In the genomic region with DNA sequence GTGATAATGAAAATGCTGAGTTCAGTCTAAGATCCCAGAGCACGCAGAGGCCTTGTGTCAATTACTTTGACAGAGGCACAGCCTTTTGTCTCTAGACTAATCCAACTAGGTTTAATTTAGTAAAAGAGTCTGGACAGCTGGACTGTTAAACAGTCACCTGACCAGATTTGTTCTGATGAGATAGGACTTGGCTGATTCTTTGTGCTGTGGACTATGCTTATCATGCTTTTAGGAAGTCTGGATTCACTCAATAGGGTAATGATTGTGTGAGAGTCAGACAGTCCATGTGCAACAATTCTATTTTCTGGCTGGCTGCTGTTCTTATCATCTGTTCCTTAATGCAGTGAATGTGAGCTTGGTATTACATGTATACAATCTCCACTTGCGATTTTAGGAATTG, we compare ENCODE assay signal across 25 cellular contexts.
A peak's percentile ranks its signal among the peaks of the same experiment; 100 is the strongest.
DNase-seq lines count a peak whose midpoint lies in the region; ATAC-seq and TF ChIP-seq lines count a peak whose summit lies in the region.
"Had no signal": no experiment of that assay in that cellular context is flagged by ENCODE, and none has a peak within 500 bp of the region (broad histone marks: within the 10 kb centered on the region; RNA-seq: fewer than 3 reads in every experiment).

No MANE protein-coding gene starts in this region.

- H3K27ac ChIP-seq in WERI-Rb-1 (peak overlapping the region; percentile 11; the same call in 1 of the 2 replicates), neuronal stem cell (replicated peaks; ENCODE audit: low read length) (no peak overlapping the region)
- H3K27ac ChIP-seq: BLaER1 treated with 17β-estradiol and CSF1 and Interleukin-3, amounts not matched to agents 10 nM and 100 nM; lower lobe of right lung; spleen; vagina had no signal

- intact Hi-C loops in left cardiac atrium (cut with DNase I): no loop called here

- H2BK120ac ChIP-seq in neuronal stem cell (ENCODE audit: low read depth, low read length): no peak overlapping the region

- no peak overlapping the region for H3K4me2 ChIP-seq in neuronal stem cell (ENCODE audit: insufficient read depth, low read length, poor library complexity, severe bottlenecking)
- H3K4me2 ChIP-seq: BLaER1 treated with 17β-estradiol and CSF1 and Interleukin-3, amounts not matched to agents 10 nM and 100 nM had no signal

- H3K4me3 ChIP-seq in WERI-Rb-1 (ENCODE audit: low read depth, low read length) (no peak overlapping the region), neuronal stem cell (ENCODE audit: low read length in 2 of 2) (no peak overlapping the region)
- H3K4me3 ChIP-seq: BLaER1 treated with 17β-estradiol and CSF1 and Interleukin-3, amounts not matched to agents 10 nM and 100 nM; lower lobe of right lung; spleen; vagina had no signal

- no peaks in the 10 kb centered on the region for H3K27me3 ChIP-seq in WERI-Rb-1 (ENCODE audit: insufficient read depth, low read depth, severe bottlenecking)
- no peaks in the 10 kb centered on the region for H3K27me3 ChIP-seq in neuronal stem cell (ENCODE audit: control insufficient read depth in 3 of 3, insufficient read depth in 3 of 3, low read depth in 1 of 3, low read length in 3 of 3)
- H3K27me3 ChIP-seq: BLaER1 treated with 17β-estradiol and CSF1 and Interleukin-3, amounts not matched to agents 10 nM and 100 nM; spleen; vagina had no signal

- H3K9ac ChIP-seq in neuronal stem cell (ENCODE audit: low read depth, low read length, poor library complexity): no peak overlapping the region
- H3K9ac ChIP-seq: BLaER1 treated with 17β-estradiol and CSF1 and Interleukin-3, amounts not matched to agents 10 nM and 100 nM had no signal

- no peak overlapping the region for H2BK12ac ChIP-seq in neuronal stem cell (ENCODE audit: low read length)

- H3K4ac ChIP-seq in neuronal stem cell (ENCODE audit: low read length): no peak overlapping the region

- H3K18ac ChIP-seq in neuronal stem cell (ENCODE audit: low read length): no peak overlapping the region

- no peak overlapping the region for H3K14ac ChIP-seq in neuronal stem cell (ENCODE audit: low read length)

- ATAC-seq in left cardiac atrium (peak; percentile 80 to 88), esophagus mucosa (no peak), HG03025 (IDR thresholded peaks at IDR 0.05; ENCODE audit: low FRiP score, unreplicated experiment) (no peak)
- ATAC-seq: activated CD4-positive, CD25-positive, alpha-beta regulatory T cell treated with anti-CD3 and anti-CD28 coated beads, Interleukin-2, amount 50 U/mL, for 24 hours; lower lobe of right lung; stimulated activated memory B cell treated with anti-CD40 and anti-IgM and Interleukin-4, amounts not matched to agents 10 μg/mL and 1 μg/mL and 100 μg/mL, for 72 hours had no signal

- no peaks in the 10 kb centered on the region for H3K79me1 ChIP-seq in neuronal stem cell (ENCODE audit: low read depth, low read length)

- H4K91ac ChIP-seq in neuronal stem cell (ENCODE audit: low read depth, low read length, poor library complexity): no peak overlapping the region

- no peak overlapping the region for H3K23ac ChIP-seq in neuronal stem cell (ENCODE audit: low read depth, low read length, poor library complexity)

- no CpG with 5 or more reads among the region's 2 CpGs for WGBS in neuronal stem cell (ENCODE audit: extremely low coverage in 2 of 2, insufficient read length in 2 of 2, insufficient replicate concordance in 1 of 2), 2 donors

- H3K36me3 ChIP-seq in WERI-Rb-1 (no peaks in the 10 kb centered on the region), neuronal stem cell (replicated peaks in 1 of 2; ENCODE audit: control insufficient read depth in 2 of 2, insufficient read depth in 2 of 2, low read length in 2 of 2) (no peaks in the 10 kb centered on the region)
- H3K36me3 ChIP-seq: BLaER1 treated with 17β-estradiol and CSF1 and Interleukin-3, amounts not matched to agents 10 nM and 100 nM; lower lobe of right lung; spleen; vagina had no signal

- H2AFZ ChIP-seq in neuronal stem cell (ENCODE audit: low read length): peak overlapping the region; percentile 57

- peaks cover 0 to 4% of the 10 kb centered on the region in 2 donors for H3K4me1 ChIP-seq in neuronal stem cell (ENCODE audit: control insufficient read depth in 2 of 2, insufficient read depth in 1 of 2, low read depth in 1 of 2, low read length in 2 of 2)
- H3K4me1 ChIP-seq: BLaER1 treated with 17β-estradiol and CSF1 and Interleukin-3, amounts not matched to agents 10 nM and 100 nM; lower lobe of right lung; spleen; vagina had no signal

- DNase-seq in ELF-1 (ENCODE audit: low read depth, low spot score): peak; percentile 4
- peak; percentile 20 for DNase-seq in WERI-Rb-1
- DNase-seq in left cardiac atrium: no peak
- DNase-seq in neuronal stem cell (ENCODE audit: low spot score): no peak
- DNase-seq in medulla oblongata (ENCODE audit: extremely low spot score): no peak
- DNase-seq in epidermal melanocyte (ENCODE audit: insufficient read length, low spot score): no peak
- DNase-seq: activated CD4-positive, alpha-beta memory T cell treated with anti-CD3 and anti-CD28 coated beads, Interleukin-2, amount 10 ng/mL, durations not matched to agents 7 days and 5 days; cerebellar nuclear complex; COR-L47; DMS79 treated with DMSO at 0.1 percent for 48 hours; H9; Kasumi-1; lower lobe of right lung; NCI-H1930; NCI-H345; occipital lobe; SHP77; spleen; stimulated activated CD4-positive, alpha-beta T cell treated with anti-CD3 and anti-CD28 coated beads, Interleukin-2, amount 100 ng/mL, for 48 hours had no signal

- no peaks in the 10 kb centered on the region for H3K9me3 ChIP-seq in WERI-Rb-1 (ENCODE audit: severe bottlenecking)
- no peaks in the 10 kb centered on the region for H3K9me3 ChIP-seq in neuronal stem cell (replicated peaks in 1 of 2; ENCODE audit: control insufficient read depth in 2 of 2, insufficient read depth in 1 of 2, low read depth in 1 of 2, low read length in 2 of 2)
- H3K9me3 ChIP-seq: lower lobe of right lung, vagina had no signal

- no peak overlapping the region for H2AK5ac ChIP-seq in neuronal stem cell (ENCODE audit: low read depth, low read length)

- no peak overlapping the region for H4K8ac ChIP-seq in neuronal stem cell (ENCODE audit: low read depth, low read length)

- H2BK5ac ChIP-seq in neuronal stem cell (ENCODE audit: low read length): no peak overlapping the region

- TF ChIP-seq CTCF in WERI-Rb-1 (IDR thresholded peaks at IDR 0.05; ENCODE audit: low read depth, low read length): no peak

- no peak overlapping the region for H2BK15ac ChIP-seq in neuronal stem cell (ENCODE audit: low read length)

Comparison
In these comparisons a context has a peak if more than half of its experiments do, and no peak if none do; other contexts are left out.
1. DNase-seq: peak in ELF-1 (single experiment) and WERI-Rb-1 (single experiment); none in left cardiac atrium (single experiment), neuronal stem cell (single experiment), medulla oblongata (single experiment) and epidermal melanocyte (single experiment).
2. ATAC-seq: peak in left cardiac atrium (2 of 2); none in esophagus mucosa (single experiment) and HG03025 (single experiment).